Comparison of ENCODE assay signal across 16 cellular contexts in the genomic region with DNA sequence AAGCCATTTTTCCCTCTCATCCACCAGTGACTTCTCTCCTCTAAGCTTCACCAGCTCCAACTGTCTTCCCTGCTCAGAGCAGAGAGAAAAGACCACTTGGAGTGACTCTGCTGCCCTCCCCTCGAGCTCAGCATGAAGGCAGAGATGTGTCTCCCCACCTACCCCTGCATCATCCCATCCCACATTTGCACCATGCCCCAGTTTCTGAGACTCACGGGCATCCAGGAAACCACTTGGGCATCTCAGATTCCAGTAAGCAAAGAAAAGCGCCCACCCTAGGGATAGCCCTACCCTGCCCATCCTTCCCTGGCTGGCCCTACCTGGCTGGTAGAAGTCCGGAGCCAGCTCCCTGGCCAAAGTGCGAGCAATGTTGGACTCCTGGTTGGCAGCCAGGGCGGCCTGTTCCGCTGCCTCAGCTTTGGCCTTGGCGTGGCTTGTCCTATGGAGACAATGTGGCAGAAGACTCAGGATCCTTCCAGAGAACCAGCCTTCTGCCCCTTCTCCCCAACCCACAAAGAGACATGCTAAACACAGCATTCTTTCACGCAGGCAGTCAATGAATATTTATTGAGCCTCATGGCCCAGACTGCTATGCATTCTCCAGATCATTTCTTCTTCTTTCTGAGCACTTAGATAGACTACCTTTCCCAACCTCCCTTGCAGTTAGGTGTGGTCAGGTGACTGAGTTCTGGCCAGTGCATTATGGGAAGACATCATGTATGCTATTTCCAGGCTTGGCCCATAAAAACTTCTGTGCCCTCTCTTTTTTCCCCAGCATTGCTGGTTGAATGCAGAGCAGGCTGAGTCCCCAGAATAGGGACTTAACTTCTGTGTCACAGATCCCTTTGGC.
A peak's percentile ranks its signal among the peaks of the same experiment; 100 is the strongest.
DNase-seq lines count a peak whose midpoint lies in the region; ATAC-seq and TF ChIP-seq lines count a peak whose summit lies in the region.
"Had no signal": no experiment of that assay in that cellular context is flagged by ENCODE, and none has a peak within 500 bp of the region (broad histone marks: within the 10 kb centered on the region; RNA-seq: fewer than 3 reads in every experiment).

No MANE protein-coding gene starts in this region.

- H3K27ac ChIP-seq in cardiac muscle cell (peak overlapping the region; percentile 75), coronary artery (peak overlapping the region in 1 of 2 donors; percentile 48)
- H3K27ac ChIP-seq: BLaER1 had no signal

- H3K27me3 ChIP-seq in cardiac muscle cell, result no peaks in the 10 kb centered on the region

- ATAC-seq in left cardiac atrium (no peak), sciatic nerve (no peak)

- H3K9me3 Mint-ChIP-seq in neural crest cell, result no peaks in the 10 kb centered on the region
- H3K9me3 Mint-ChIP-seq in T-helper 2 cell treated with Interferon-gamma antibody and Interleukin-4, amounts not matched to agents 5 μg/mL and 100 μg/mL, for 36 hours, result no peaks in the 10 kb centered on the region
- H3K9me3 Mint-ChIP-seq: CD8-positive, alpha-beta memory T cell had no signal

- DNase-seq in cardiac muscle cell (ENCODE audit: low read depth in 1 of 2, low spot score in 1 of 2) (no peak), left cardiac atrium (no peak), coronary artery (ENCODE audit: low spot score) (peak; percentile 70), neural crest cell (ENCODE audit: low read depth, low spot score) (no peak), NCI-H2081 treated with DMSO at 0.1 percent for 48 hours (lab: John Stamatoyannopoulos, UW) (no peak), mucosa of gallbladder (ENCODE audit: low spot score) (no peak), sciatic nerve (ENCODE audit: low spot score) (no peak)
- no peak for DNase-seq in T-helper 2 cell treated with Interferon-gamma antibody and Interleukin-4, amounts not matched to agents 5 μg/mL and 100 μg/mL, for 36 hours (ENCODE audit: low spot score)
- DNase-seq: CD8-positive, alpha-beta memory T cell; GDM1; H7; NCI-H187; NCI-H446; NCI-H69; SIG-M5 had no signal

- H3K4me1 ChIP-seq in cardiac muscle cell (ENCODE audit: low read depth), result peaks cover 16% of the 10 kb centered on the region

- H3K4me3 ChIP-seq in cardiac muscle cell (no peak overlapping the region), coronary artery (no peak overlapping the region)
- H3K4me3 ChIP-seq: BLaER1 had no signal

- no peaks in the 10 kb centered on the region for H3K4me1 Mint-ChIP-seq in neural crest cell
- H3K4me1 Mint-ChIP-seq in T-helper 2 cell treated with Interferon-gamma antibody and Interleukin-4, amounts not matched to agents 5 μg/mL and 100 μg/mL, for 36 hours (ENCODE audit: low read depth), result peaks cover 4% of the 10 kb centered on the region

- peaks cover 5% of the 10 kb centered on the region for H3K27me3 Mint-ChIP-seq in neural crest cell (ENCODE audit: low read depth)
- H3K27me3 Mint-ChIP-seq in T-helper 2 cell treated with Interferon-gamma antibody and Interleukin-4, amounts not matched to agents 5 μg/mL and 100 μg/mL, for 36 hours (ENCODE audit: low read depth), result peaks cover 31% of the 10 kb centered on the region

- no peaks in the 10 kb centered on the region for H3K36me3 Mint-ChIP-seq in neural crest cell (ENCODE audit: low read depth)
- no peaks in the 10 kb centered on the region for H3K36me3 Mint-ChIP-seq in T-helper 2 cell treated with Interferon-gamma antibody and Interleukin-4, amounts not matched to agents 5 μg/mL and 100 μg/mL, for 36 hours (ENCODE audit: low read depth)
- H3K36me3 Mint-ChIP-seq: CD8-positive, alpha-beta memory T cell had no signal

- peaks cover 20% of the 10 kb centered on the region for H3K36me3 ChIP-seq in cardiac muscle cell
- H3K36me3 ChIP-seq: BLaER1 had no signal

- peak overlapping the region; percentile 58 for H3K27ac Mint-ChIP-seq in neural crest cell (ENCODE audit: unreplicated experiment)
- no peak overlapping the region for H3K27ac Mint-ChIP-seq in T-helper 2 cell treated with Interferon-gamma antibody and Interleukin-4, amounts not matched to agents 5 μg/mL and 100 μg/mL, for 36 hours
- H3K27ac Mint-ChIP-seq: CD8-positive, alpha-beta memory T cell had no signal

- intact Hi-C loops in left cardiac atrium (cut with DNase I), result loop anchor here in 1 of 2 donors (5.0 kb wide), 1 partner anchor 69 kb away; a partner anchor contains a TSS
- intact Hi-C loops in sciatic nerve (cut with DNase I), result loop anchor here (10.0 kb wide), 1 partner anchor 66 kb away; a partner anchor contains a TSS

- no peaks in the 10 kb centered on the region for H3K9me3 ChIP-seq in cardiac muscle cell (ENCODE audit: low read depth)
- H3K9me3 ChIP-seq: BLaER1 had no signal

- H3K4me3 Mint-ChIP-seq in neural crest cell, result no peak overlapping the region
- no peak overlapping the region for H3K4me3 Mint-ChIP-seq in T-helper 2 cell treated with Interferon-gamma antibody and Interleukin-4, amounts not matched to agents 5 μg/mL and 100 μg/mL, for 36 hours
- H3K4me3 Mint-ChIP-seq: CD8-positive, alpha-beta memory T cell had no signal

- TF ChIP-seq CTCF in cardiac muscle cell (IDR thresholded peaks at IDR 0.05; ENCODE audit: low read depth, low read length) (no peak), coronary artery (IDR thresholded peaks at IDR 0.05) (no peak), neural crest cell (conservative IDR thresholded peaks at IDR 0.05) (no peak)
